ENCODE assay signal across 16 cellular contexts in the genomic region with DNA sequence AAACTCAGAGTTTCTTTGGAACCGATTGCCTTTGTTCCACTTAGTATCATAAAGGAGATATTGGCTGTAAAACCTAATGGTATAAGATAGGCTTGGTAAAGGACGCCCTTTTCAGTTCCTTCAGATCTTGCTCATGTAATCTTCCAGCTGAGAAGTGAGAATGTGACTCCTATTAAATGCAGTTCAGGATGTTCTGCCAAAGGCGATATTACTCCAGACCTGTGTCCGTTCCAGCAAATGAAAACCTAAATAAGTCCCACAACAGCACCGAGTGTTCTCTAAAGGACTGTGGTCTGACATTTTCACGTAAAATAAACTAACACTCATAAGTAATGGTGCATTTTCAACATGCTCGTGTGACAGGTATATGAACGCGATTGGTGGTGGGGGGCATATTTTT.
DNase-seq lines count a peak whose midpoint lies in the region; ATAC-seq and TF ChIP-seq lines count a peak whose summit lies in the region.
"Had no signal": no experiment of that assay in that cellular context is flagged by ENCODE, and none has a peak within 500 bp of the region (broad histone marks: within the 10 kb centered on the region; RNA-seq: fewer than 3 reads in every experiment).

No MANE protein-coding gene starts in this region.

- H3K36me3 ChIP-seq in ascending aorta (no peaks in the 10 kb centered on the region), sigmoid colon (no peaks in the 10 kb centered on the region), tibial artery (no peaks in the 10 kb centered on the region)

- in situ Hi-C loops in ACHN (cut with HindIII; ENCODE audit: low pct_ligation_motif_present, low pct_unique_long_range_greater_than_20kb, low sequenced_read_pairs): no loop called here

- TF ChIP-seq CTCF in ascending aorta (IDR thresholded peaks at IDR 0.05) (no peak), sigmoid colon (IDR thresholded peaks at IDR 0.05) (no peak), tibial artery (IDR thresholded peaks at IDR 0.05) (no peak)

- intact Hi-C loops in ascending aorta (cut with DNase I) (no loop called here), left cardiac atrium (cut with DNase I) (loop anchor here in 1 of 2 donors (10.0 kb wide), 1 partner anchor 68 kb away; no protein-coding TSS in a partner anchor), sigmoid colon (cut with DNase I) (no loop called here), tibial artery (cut with DNase I; ENCODE audit: low total_unique reads) (no loop called here)

- 85 to 90% methylated on average over 9 of the region's 9 CpGs for WGBS in sigmoid colon, 2 donors

- no peak for TF ChIP-seq POLR2A in sigmoid colon (IDR thresholded peaks at IDR 0.05)

- H3K27me3 ChIP-seq in ascending aorta (no peaks in the 10 kb centered on the region), sigmoid colon (no peaks in the 10 kb centered on the region), tibial artery (no peaks in the 10 kb centered on the region)

- ATAC-seq in left cardiac atrium (peak; percentile 76 to 86), GM18867 (IDR thresholded peaks at IDR 0.05; ENCODE audit: unreplicated experiment) (no peak)

- H3K9me3 ChIP-seq in ascending aorta: no peaks in the 10 kb centered on the region
- no peaks in the 10 kb centered on the region for H3K9me3 ChIP-seq in sigmoid colon
- H3K9me3 ChIP-seq in tibial artery: no peaks in the 10 kb centered on the region

- H3K4me3 ChIP-seq in ascending aorta: no peak overlapping the region
- no peak overlapping the region for H3K4me3 ChIP-seq in sigmoid colon
- H3K4me3 ChIP-seq in tibial artery: no peak overlapping the region

- TF ChIP-seq EP300 in sigmoid colon (IDR thresholded peaks at IDR 0.05): peak; percentile 56 to 77 (median 65)

- peak in 1 of 2 donors; percentile 68 for DNase-seq in ascending aorta (ENCODE audit: low spot score in 2 of 2)
- DNase-seq in left cardiac atrium: no peak
- peak; percentile 67 for DNase-seq in sigmoid colon
- DNase-seq in tibial artery: peak in 1 of 2 donors; percentile 63
- no peak for DNase-seq in middle frontal gyrus (ENCODE audit: extremely low spot score, low spot score)
- DNase-seq in ACHN: no peak
- no peak for DNase-seq in NAMALWA (ENCODE audit: low spot score)
- DNase-seq: CD4-positive, alpha-beta memory T cell; DND-41; GDM1; MM.1S; NCI-H1105 treated with DMSO at 0.1 percent for 48 hours; NCI-H187; NCI-H446 treated with DMSO at 0.1 percent for 48 hours; NCI-H774 had no signal

- H3K27ac ChIP-seq in ascending aorta (peak overlapping the region; percentile 52 to 63), sigmoid colon (peak overlapping the region in 3 of 4 donors; percentile 61 to 77 (median 65)), tibial artery (peak overlapping the region; percentile 64 to 79)

- H3K4me1 ChIP-seq in ascending aorta: peaks cover 4 to 40% of the 10 kb centered on the region in 2 donors
- H3K4me1 ChIP-seq in sigmoid colon: peaks cover 0 to 61% (median 40%) of the 10 kb centered on the region in 4 donors
- H3K4me1 ChIP-seq in tibial artery: peaks cover 0 to 72% (median 20%) of the 10 kb centered on the region in 4 donors
